2 cellular contexts compared by ENCODE assay signal in genomic region chr15:66625531-66625930, GRCh38.
TF ChIP-seq lines count a peak whose summit lies in the region.

No MANE protein-coding gene starts in this region.

TF ChIP-seq in GM23338, 12 proteins besides CTCF, POLR2A, EP300 and RAD21:
- TF ChIP-seq, protein P1, sequence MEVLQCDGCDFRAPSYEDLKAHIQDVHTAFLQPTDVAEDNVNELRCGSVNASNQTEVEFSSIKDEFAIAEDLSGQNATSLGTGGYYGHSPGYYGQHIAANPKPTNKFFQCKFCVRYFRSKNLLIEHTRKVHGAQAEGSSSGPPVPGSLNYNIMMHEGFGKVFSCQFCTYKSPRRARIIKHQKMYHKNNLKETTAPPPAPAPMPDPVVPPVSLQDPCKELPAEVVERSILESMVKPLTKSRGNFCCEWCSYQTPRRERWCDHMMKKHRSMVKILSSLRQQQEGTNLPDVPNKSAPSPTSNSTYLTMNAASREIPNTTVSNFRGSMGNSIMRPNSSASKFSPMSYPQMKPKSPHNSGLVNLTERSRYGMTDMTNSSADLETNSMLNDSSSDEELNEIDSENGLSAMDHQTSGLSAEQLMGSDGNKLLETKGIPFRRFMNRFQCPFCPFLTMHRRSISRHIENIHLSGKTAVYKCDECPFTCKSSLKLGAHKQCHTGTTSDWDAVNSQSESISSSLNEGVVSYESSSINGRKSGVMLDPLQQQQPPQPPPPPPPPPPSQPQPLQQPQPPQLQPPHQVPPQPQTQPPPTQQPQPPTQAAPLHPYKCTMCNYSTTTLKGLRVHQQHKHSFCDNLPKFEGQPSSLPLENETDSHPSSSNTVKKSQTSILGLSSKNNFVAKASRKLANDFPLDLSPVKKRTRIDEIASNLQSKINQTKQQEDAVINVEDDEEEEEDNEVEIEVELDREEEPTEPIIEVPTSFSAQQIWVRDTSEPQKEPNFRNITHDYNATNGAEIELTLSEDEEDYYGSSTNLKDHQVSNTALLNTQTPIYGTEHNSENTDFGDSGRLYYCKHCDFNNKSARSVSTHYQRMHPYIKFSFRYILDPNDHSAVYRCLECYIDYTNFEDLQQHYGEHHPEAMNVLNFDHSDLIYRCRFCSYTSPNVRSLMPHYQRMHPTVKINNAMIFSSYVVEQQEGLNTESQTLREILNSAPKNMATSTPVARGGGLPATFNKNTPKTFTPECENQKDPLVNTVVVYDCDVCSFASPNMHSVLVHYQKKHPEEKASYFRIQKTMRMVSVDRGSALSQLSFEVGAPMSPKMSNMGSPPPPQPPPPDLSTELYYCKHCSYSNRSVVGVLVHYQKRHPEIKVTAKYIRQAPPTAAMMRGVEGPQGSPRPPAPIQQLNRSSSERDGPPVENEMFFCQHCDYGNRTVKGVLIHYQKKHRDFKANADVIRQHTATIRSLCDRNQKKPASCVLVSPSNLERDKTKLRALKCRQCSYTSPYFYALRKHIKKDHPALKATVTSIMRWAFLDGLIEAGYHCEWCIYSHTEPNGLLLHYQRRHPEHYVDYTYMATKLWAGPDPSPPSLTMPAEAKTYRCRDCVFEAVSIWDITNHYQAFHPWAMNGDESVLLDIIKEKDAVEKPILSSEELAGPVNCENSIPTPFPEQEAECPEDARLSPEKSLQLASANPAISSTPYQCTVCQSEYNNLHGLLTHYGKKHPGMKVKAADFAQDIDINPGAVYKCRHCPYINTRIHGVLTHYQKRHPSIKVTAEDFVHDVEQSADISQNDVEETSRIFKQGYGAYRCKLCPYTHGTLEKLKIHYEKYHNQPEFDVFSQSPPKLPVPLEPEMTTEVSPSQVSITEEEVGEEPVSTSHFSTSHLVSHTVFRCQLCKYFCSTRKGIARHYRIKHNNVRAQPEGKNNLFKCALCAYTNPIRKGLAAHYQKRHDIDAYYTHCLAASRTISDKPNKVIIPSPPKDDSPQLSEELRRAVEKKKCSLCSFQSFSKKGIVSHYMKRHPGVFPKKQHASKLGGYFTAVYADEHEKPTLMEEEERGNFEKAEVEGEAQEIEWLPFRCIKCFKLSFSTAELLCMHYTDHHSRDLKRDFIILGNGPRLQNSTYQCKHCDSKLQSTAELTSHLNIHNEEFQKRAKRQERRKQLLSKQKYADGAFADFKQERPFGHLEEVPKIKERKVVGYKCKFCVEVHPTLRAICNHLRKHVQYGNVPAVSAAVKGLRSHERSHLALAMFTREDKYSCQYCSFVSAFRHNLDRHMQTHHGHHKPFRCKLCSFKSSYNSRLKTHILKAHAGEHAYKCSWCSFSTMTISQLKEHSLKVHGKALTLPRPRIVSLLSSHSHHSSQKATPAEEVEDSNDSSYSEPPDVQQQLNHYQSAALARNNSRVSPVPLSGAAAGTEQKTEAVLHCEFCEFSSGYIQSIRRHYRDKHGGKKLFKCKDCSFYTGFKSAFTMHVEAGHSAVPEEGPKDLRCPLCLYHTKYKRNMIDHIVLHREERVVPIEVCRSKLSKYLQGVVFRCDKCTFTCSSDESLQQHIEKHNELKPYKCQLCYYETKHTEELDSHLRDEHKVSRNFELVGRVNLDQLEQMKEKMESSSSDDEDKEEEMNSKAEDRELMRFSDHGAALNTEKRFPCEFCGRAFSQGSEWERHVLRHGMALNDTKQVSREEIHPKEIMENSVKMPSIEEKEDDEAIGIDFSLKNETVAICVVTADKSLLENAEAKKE (CRISPR knock-in tag; IDR thresholded peaks at IDR 0.05): no peak
- 0 out of 2 replicates have a peak, but pooled peaks have one; percentile 18 for TF ChIP-seq ETS1 (IDR thresholded peaks at IDR 0.05)

TF ChIP-seq in WTC11, 78 proteins besides CTCF, POLR2A, EP300 and RAD21 (continued from another document):
- TF ChIP-seq, protein P2, sequence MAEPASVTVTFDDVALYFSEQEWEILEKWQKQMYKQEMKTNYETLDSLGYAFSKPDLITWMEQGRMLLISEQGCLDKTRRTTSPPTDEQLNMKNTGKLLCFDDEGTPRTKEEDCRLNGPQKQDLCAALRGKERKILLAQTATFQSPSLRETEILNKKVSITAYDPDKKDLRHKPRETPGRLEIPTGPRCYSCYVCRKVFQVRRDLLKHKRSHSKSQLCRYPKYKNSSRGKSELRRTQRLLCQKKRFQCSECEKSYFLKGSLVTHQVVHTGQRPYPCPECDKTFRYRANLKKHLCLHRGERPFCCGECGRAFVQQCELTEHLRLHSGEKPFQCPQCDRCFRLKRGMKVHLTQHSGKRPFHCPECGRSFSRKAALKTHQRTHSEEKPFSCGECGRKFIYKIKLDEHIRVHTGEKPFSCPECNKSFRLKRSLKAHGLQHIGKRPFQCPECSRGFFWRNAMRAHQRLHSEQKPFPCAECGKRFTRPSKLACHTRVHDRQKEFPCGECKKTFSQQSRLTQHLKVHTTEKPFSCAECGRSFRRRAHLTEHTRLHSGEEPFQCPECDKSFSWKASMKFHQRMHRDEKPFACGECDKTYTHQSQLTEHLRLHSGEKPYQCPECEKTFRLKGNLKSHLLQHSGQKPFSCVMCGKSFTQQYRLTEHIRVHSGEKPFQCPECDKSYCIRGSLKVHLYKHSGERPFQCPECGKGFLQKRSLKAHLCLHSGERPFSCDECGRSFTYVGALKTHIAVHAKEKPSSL (CRISPR knock-in tag; conservative IDR thresholded peaks at IDR 0.05): no peak
- TF ChIP-seq HMGA2 (CRISPR knock-in tag; IDR thresholded peaks at IDR 0.05): no peak
- TF ChIP-seq, protein P3, sequence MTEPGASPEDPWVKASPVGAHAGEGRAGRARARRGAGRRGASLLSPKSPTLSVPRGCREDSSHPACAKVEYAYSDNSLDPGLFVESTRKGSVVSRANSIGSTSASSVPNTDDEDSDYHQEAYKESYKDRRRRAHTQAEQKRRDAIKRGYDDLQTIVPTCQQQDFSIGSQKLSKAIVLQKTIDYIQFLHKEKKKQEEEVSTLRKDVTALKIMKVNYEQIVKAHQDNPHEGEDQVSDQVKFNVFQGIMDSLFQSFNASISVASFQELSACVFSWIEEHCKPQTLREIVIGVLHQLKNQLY (CRISPR knock-in tag; IDR thresholded peaks at IDR 0.05): no peak
- no peak for TF ChIP-seq CREM (CRISPR knock-in tag; IDR thresholded peaks at IDR 0.05)
- no peak for TF ChIP-seq ZBTB21 (CRISPR knock-in tag; IDR thresholded peaks at IDR 0.05; ENCODE audit: borderline replicate concordance)
